ENCODE assay signal across 1 cellular context in the genomic region with DNA sequence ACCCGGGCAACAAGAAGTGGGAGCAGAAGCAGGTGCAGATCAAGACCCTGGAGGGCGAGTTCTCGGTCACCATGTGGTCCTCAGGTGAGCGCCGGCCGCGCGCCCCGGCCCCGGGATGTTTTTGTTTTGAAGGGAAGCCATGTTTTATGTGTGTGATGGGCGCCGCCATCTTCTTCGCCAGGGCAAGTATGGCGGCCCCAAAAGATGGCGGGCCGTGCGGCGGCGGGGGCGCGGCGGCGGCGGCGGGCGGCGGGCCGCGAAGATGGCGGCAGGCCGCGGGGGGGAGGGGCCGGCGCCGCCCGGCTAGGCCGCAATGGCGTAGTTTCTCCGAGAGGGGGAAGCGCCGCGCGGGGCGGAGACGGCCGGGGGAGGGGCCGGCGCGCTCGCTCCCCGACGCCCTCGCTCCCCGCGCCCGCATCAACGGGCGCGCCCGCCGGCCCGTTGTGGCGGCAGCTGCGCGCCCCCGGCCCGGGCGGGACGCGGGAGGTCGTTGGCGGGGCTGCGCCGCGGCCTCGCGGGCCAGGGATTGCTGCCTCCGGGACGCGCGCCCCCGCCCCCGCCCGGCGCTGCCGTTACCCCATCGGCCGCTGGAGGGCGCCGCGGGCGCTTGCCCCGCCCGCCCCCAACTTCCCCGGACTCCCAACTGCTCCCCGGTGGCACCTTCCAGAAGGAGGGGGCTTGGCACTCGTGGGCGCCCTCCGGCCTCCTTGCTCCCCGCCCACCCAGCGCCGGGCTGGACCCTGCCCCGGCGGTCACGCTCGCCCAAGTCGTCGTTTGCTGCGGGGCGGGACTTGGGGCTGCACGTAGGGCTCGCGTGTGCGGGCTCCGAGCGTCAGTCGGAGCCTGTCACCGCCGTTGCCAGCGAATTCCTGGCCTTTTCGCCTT.
TF ChIP-seq lines count a peak whose summit lies in the region.

No MANE protein-coding gene starts in this region.

TF ChIP-seq in HepG2, 621 proteins besides CTCF, POLR2A, EP300 and RAD21 (continued from another document and continues in another):
- TF ChIP-seq, protein P1, sequence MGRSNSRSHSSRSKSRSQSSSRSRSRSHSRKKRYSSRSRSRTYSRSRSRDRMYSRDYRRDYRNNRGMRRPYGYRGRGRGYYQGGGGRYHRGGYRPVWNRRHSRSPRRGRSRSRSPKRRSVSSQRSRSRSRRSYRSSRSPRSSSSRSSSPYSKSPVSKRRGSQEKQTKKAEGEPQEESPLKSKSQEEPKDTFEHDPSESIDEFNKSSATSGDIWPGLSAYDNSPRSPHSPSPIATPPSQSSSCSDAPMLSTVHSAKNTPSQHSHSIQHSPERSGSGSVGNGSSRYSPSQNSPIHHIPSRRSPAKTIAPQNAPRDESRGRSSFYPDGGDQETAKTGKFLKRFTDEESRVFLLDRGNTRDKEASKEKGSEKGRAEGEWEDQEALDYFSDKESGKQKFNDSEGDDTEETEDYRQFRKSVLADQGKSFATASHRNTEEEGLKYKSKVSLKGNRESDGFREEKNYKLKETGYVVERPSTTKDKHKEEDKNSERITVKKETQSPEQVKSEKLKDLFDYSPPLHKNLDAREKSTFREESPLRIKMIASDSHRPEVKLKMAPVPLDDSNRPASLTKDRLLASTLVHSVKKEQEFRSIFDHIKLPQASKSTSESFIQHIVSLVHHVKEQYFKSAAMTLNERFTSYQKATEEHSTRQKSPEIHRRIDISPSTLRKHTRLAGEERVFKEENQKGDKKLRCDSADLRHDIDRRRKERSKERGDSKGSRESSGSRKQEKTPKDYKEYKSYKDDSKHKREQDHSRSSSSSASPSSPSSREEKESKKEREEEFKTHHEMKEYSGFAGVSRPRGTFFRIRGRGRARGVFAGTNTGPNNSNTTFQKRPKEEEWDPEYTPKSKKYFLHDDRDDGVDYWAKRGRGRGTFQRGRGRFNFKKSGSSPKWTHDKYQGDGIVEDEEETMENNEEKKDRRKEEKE (IDR thresholded peaks at IDR 0.05), result no peak
- TF ChIP-seq KMT2A (CRISPR knock-in tag; IDR thresholded peaks at IDR 0.05), result peak; percentile 79; the same call in 1 of the 2 replicates
- peak; percentile 16; the same call in 1 of the 2 replicates for TF ChIP-seq HCFC1 (IDR thresholded peaks at IDR 0.05; ENCODE audit: low read depth, low read length)
- TF ChIP-seq ZBTB7A (CRISPR knock-in tag; IDR thresholded peaks at IDR 0.05), result no peak
- no peak for TF ChIP-seq ZNF569 (CRISPR knock-in tag; IDR thresholded peaks at IDR 0.05; ENCODE audit: borderline replicate concordance)
- TF ChIP-seq, protein P2, sequence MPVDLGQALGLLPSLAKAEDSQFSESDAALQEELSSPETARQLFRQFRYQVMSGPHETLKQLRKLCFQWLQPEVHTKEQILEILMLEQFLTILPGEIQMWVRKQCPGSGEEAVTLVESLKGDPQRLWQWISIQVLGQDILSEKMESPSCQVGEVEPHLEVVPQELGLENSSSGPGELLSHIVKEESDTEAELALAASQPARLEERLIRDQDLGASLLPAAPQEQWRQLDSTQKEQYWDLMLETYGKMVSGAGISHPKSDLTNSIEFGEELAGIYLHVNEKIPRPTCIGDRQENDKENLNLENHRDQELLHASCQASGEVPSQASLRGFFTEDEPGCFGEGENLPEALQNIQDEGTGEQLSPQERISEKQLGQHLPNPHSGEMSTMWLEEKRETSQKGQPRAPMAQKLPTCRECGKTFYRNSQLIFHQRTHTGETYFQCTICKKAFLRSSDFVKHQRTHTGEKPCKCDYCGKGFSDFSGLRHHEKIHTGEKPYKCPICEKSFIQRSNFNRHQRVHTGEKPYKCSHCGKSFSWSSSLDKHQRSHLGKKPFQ (CRISPR knock-in tag; IDR thresholded peaks at IDR 0.05; ENCODE audit: insufficient replicate concordance), result no peak
- TF ChIP-seq, protein P3, sequence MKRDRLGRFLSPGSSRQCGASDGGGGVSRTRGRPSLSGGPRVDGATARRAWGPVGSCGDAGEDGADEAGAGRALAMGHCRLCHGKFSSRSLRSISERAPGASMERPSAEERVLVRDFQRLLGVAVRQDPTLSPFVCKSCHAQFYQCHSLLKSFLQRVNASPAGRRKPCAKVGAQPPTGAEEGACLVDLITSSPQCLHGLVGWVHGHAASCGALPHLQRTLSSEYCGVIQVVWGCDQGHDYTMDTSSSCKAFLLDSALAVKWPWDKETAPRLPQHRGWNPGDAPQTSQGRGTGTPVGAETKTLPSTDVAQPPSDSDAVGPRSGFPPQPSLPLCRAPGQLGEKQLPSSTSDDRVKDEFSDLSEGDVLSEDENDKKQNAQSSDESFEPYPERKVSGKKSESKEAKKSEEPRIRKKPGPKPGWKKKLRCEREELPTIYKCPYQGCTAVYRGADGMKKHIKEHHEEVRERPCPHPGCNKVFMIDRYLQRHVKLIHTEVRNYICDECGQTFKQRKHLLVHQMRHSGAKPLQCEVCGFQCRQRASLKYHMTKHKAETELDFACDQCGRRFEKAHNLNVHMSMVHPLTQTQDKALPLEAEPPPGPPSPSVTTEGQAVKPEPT (CRISPR knock-in tag; IDR thresholded peaks at IDR 0.05; ENCODE audit: low read depth), result no peak
- no peak for TF ChIP-seq FLYWCH1 (CRISPR knock-in tag; IDR thresholded peaks at IDR 0.05)
- TF ChIP-seq ZNF205 (CRISPR knock-in tag; IDR thresholded peaks at IDR 0.05), result peak; percentile 71
- TF ChIP-seq ZFP90 (CRISPR knock-in tag; IDR thresholded peaks at IDR 0.05; ENCODE audit: borderline replicate concordance), result peak; percentile 52; the same call in 1 of the 2 replicates
- no peak for TF ChIP-seq ZNF326 (CRISPR knock-in tag; IDR thresholded peaks at IDR 0.05; ENCODE audit: borderline replicate concordance)
- TF ChIP-seq, protein P4, sequence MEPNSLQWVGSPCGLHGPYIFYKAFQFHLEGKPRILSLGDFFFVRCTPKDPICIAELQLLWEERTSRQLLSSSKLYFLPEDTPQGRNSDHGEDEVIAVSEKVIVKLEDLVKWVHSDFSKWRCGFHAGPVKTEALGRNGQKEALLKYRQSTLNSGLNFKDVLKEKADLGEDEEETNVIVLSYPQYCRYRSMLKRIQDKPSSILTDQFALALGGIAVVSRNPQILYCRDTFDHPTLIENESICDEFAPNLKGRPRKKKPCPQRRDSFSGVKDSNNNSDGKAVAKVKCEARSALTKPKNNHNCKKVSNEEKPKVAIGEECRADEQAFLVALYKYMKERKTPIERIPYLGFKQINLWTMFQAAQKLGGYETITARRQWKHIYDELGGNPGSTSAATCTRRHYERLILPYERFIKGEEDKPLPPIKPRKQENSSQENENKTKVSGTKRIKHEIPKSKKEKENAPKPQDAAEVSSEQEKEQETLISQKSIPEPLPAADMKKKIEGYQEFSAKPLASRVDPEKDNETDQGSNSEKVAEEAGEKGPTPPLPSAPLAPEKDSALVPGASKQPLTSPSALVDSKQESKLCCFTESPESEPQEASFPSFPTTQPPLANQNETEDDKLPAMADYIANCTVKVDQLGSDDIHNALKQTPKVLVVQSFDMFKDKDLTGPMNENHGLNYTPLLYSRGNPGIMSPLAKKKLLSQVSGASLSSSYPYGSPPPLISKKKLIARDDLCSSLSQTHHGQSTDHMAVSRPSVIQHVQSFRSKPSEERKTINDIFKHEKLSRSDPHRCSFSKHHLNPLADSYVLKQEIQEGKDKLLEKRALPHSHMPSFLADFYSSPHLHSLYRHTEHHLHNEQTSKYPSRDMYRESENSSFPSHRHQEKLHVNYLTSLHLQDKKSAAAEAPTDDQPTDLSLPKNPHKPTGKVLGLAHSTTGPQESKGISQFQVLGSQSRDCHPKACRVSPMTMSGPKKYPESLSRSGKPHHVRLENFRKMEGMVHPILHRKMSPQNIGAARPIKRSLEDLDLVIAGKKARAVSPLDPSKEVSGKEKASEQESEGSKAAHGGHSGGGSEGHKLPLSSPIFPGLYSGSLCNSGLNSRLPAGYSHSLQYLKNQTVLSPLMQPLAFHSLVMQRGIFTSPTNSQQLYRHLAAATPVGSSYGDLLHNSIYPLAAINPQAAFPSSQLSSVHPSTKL (CRISPR knock-in tag; IDR thresholded peaks at IDR 0.05), result peak; percentile 44; the same call in 1 of the 2 replicates
- TF ChIP-seq ZNF780A (CRISPR knock-in tag; IDR thresholded peaks at IDR 0.05), result no peak
- TF ChIP-seq, protein P5, sequence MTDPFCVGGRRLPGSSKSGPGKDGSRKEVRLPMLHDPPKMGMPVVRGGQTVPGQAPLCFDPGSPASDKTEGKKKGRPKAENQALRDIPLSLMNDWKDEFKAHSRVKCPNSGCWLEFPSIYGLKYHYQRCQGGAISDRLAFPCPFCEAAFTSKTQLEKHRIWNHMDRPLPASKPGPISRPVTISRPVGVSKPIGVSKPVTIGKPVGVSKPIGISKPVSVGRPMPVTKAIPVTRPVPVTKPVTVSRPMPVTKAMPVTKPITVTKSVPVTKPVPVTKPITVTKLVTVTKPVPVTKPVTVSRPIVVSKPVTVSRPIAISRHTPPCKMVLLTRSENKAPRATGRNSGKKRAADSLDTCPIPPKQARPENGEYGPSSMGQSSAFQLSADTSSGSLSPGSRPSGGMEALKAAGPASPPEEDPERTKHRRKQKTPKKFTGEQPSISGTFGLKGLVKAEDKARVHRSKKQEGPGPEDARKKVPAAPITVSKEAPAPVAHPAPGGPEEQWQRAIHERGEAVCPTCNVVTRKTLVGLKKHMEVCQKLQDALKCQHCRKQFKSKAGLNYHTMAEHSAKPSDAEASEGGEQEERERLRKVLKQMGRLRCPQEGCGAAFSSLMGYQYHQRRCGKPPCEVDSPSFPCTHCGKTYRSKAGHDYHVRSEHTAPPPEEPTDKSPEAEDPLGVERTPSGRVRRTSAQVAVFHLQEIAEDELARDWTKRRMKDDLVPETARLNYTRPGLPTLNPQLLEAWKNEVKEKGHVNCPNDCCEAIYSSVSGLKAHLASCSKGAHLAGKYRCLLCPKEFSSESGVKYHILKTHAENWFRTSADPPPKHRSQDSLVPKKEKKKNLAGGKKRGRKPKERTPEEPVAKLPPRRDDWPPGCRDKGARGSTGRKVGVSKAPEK (CRISPR knock-in tag; IDR thresholded peaks at IDR 0.05; ENCODE audit: borderline replicate concordance), result no peak
- TF ChIP-seq KDM5B (CRISPR knock-in tag; IDR thresholded peaks at IDR 0.05; ENCODE audit: borderline replicate concordance), result no peak
- no peak for TF ChIP-seq SP140L (CRISPR knock-in tag; IDR thresholded peaks at IDR 0.05; ENCODE audit: borderline replicate concordance)
- TF ChIP-seq, protein P6, sequence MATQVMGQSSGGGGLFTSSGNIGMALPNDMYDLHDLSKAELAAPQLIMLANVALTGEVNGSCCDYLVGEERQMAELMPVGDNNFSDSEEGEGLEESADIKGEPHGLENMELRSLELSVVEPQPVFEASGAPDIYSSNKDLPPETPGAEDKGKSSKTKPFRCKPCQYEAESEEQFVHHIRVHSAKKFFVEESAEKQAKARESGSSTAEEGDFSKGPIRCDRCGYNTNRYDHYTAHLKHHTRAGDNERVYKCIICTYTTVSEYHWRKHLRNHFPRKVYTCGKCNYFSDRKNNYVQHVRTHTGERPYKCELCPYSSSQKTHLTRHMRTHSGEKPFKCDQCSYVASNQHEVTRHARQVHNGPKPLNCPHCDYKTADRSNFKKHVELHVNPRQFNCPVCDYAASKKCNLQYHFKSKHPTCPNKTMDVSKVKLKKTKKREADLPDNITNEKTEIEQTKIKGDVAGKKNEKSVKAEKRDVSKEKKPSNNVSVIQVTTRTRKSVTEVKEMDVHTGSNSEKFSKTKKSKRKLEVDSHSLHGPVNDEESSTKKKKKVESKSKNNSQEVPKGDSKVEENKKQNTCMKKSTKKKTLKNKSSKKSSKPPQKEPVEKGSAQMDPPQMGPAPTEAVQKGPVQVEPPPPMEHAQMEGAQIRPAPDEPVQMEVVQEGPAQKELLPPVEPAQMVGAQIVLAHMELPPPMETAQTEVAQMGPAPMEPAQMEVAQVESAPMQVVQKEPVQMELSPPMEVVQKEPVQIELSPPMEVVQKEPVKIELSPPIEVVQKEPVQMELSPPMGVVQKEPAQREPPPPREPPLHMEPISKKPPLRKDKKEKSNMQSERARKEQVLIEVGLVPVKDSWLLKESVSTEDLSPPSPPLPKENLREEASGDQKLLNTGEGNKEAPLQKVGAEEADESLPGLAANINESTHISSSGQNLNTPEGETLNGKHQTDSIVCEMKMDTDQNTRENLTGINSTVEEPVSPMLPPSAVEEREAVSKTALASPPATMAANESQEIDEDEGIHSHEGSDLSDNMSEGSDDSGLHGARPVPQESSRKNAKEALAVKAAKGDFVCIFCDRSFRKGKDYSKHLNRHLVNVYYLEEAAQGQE (IDR thresholded peaks at IDR 0.05; ENCODE audit: borderline replicate concordance in 1 of 2, low read depth in 1 of 2, low read length in 2 of 2), result no peak
- TF ChIP-seq FOXA3 (CRISPR knock-in tag; IDR thresholded peaks at IDR 0.05), result peak; percentile 23; the same call in 1 of the 2 replicates
- TF ChIP-seq TBP (CRISPR knock-in tag; IDR thresholded peaks at IDR 0.05), result no peak
- TF ChIP-seq, protein P7, sequence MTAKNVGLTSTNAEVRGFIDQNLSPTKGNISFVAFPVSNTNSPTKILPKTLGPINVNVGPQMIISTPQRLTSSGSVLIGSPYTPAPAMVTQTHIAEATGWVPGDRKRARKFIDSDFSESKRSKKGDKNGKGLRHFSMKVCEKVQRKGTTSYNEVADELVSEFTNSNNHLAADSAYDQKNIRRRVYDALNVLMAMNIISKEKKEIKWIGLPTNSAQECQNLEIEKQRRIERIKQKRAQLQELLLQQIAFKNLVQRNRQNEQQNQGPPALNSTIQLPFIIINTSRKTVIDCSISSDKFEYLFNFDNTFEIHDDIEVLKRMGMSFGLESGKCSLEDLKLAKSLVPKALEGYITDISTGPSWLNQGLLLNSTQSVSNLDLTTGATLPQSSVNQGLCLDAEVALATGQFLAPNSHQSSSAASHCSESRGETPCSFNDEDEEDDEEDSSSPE (CRISPR knock-in tag; IDR thresholded peaks at IDR 0.05), result peak; percentile 60
- TF ChIP-seq HOXA3 (CRISPR knock-in tag; IDR thresholded peaks at IDR 0.05), result peak; percentile 96
- no peak for TF ChIP-seq ZNF460 (CRISPR knock-in tag; IDR thresholded peaks at IDR 0.05; ENCODE audit: borderline replicate concordance)
- TF ChIP-seq, protein P8, sequence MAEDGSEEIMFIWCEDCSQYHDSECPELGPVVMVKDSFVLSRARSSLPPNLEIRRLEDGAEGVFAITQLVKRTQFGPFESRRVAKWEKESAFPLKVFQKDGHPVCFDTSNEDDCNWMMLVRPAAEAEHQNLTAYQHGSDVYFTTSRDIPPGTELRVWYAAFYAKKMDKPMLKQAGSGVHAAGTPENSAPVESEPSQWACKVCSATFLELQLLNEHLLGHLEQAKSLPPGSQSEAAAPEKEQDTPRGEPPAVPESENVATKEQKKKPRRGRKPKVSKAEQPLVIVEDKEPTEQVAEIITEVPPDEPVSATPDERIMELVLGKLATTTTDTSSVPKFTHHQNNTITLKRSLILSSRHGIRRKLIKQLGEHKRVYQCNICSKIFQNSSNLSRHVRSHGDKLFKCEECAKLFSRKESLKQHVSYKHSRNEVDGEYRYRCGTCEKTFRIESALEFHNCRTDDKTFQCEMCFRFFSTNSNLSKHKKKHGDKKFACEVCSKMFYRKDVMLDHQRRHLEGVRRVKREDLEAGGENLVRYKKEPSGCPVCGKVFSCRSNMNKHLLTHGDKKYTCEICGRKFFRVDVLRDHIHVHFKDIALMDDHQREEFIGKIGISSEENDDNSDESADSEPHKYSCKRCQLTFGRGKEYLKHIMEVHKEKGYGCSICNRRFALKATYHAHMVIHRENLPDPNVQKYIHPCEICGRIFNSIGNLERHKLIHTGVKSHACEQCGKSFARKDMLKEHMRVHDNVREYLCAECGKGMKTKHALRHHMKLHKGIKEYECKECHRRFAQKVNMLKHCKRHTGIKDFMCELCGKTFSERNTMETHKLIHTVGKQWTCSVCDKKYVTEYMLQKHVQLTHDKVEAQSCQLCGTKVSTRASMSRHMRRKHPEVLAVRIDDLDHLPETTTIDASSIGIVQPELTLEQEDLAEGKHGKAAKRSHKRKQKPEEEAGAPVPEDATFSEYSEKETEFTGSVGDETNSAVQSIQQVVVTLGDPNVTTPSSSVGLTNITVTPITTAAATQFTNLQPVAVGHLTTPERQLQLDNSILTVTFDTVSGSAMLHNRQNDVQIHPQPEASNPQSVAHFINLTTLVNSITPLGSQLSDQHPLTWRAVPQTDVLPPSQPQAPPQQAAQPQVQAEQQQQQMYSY (CRISPR knock-in tag; IDR thresholded peaks at IDR 0.05), result no peak
- TF ChIP-seq ISL2 (CRISPR knock-in tag; IDR thresholded peaks at IDR 0.05), result no peak
